In the genomic region with DNA sequence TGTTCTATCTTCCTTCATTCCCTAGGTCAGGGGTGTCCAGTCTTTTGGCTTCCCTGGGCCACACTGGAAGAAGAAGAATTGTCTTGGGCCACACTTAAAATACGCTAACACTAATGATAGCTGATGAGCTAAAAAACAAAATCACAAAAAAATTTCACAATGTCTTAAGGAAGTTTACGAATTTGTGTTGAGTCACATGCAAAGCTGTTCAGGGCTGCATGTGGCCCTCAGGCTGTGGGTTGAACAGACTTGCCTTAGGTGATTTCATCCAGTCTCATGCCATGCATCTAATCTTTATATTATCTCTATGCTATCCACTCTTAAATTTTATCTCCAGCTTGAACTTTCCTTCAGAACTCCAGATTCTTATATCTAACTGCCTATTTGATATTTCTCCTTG, we compare ENCODE assay signal across 26 cellular contexts.
A peak's percentile ranks its signal among the peaks of the same experiment; 100 is the strongest.
DNase-seq lines count a peak whose midpoint lies in the region; ATAC-seq and TF ChIP-seq lines count a peak whose summit lies in the region.
"Had no signal": no experiment of that assay in that cellular context is flagged by ENCODE, and none has a peak within 500 bp of the region (broad histone marks: within the 10 kb centered on the region; RNA-seq: fewer than 3 reads in every experiment).

No MANE protein-coding gene starts in this region.

- H3K9me3 ChIP-seq in breast epithelium (no peaks in the 10 kb centered on the region), left lung (no peaks in the 10 kb centered on the region)
- H3K9me3 ChIP-seq: MG63, SJSA1 had no signal

- H3K36me3 Mint-ChIP-seq in MCF 10A (ENCODE audit: insufficient read depth, unreplicated experiment), result no peaks in the 10 kb centered on the region
- no peaks in the 10 kb centered on the region for H3K36me3 Mint-ChIP-seq in effector memory CD8-positive, alpha-beta T cell (ENCODE audit: insufficient read depth)

- H3K4me3 Mint-ChIP-seq in MCF 10A (ENCODE audit: unreplicated experiment), result no peak overlapping the region
- H3K4me3 Mint-ChIP-seq in effector memory CD8-positive, alpha-beta T cell, result no peak overlapping the region

- no peak for TF ChIP-seq CTCF in MCF 10A (IDR thresholded peaks at IDR 0.05; ENCODE audit: unreplicated experiment)
- TF ChIP-seq CTCF in breast epithelium (IDR thresholded peaks at IDR 0.05), result no peak
- no peak for TF ChIP-seq CTCF in fibroblast of villous mesenchyme (IDR thresholded peaks at IDR 0.05; ENCODE audit: insufficient read depth, low read depth, low read length)
- no peak for TF ChIP-seq CTCF in left lung (IDR thresholded peaks at IDR 0.05)

- H3K4me1 ChIP-seq in breast epithelium, result no peaks in the 10 kb centered on the region
- H3K4me1 ChIP-seq in left lung, result no peaks in the 10 kb centered on the region
- H3K4me1 ChIP-seq: SJSA1 had no signal

- H3K4me3 ChIP-seq in breast epithelium (no peak overlapping the region), fibroblast of villous mesenchyme (ENCODE audit: low read depth, low read length) (no peak overlapping the region), left lung (no peak overlapping the region)
- H3K4me3 ChIP-seq: GM12878, K562, MG63, PC-9, SJSA1 had no signal

- no peaks in the 10 kb centered on the region for H3K9me3 Mint-ChIP-seq in MCF 10A (ENCODE audit: unreplicated experiment)
- peaks cover 9 to 18% of the 10 kb centered on the region in 2 donors for H3K9me3 Mint-ChIP-seq in effector memory CD8-positive, alpha-beta T cell

- H3K27ac ChIP-seq in breast epithelium (no peak overlapping the region), left lung (no peak overlapping the region)
- H3K27ac ChIP-seq: 22Rv1, PC-9, SJSA1 had no signal

- no TSS peak for BruUV-seq in MCF 10A (replicated peaks; lab: Mats Ljungman, UMichigan)

- DNase-seq in MCF 10A (ENCODE audit: unreplicated experiment), result peak; percentile 14
- no peak for DNase-seq in breast epithelium (ENCODE audit: low spot score in 2 of 2)
- peak; percentile 36 for DNase-seq in amniotic epithelial cell (ENCODE audit: low read depth)
- peak; percentile 40 for DNase-seq in fibroblast of villous mesenchyme (ENCODE audit: low read depth)
- DNase-seq in OCI-M1 (lab: John Stamatoyannopoulos, UW), result no peak
- no peak for DNase-seq in left lung
- no peak for DNase-seq in effector memory CD8-positive, alpha-beta T cell
- DNase-seq: DMS153; DND-41; GOT3; Kasumi-1; MG63; NCI-H1105 treated with DMSO at 0.1 percent for 48 hours; NCI-H146; NCI-H2029 treated with DMSO at 0.1 percent for 48 hours; NCI-H446 treated with DMSO at 0.1 percent for 48 hours; NCI-H526; NCI-H82; NK-92 treated with Interleukin-12 subunit alpha and Interleukin-12 subunit beta, amount 100 ng/mL, for 24 hours; PC-9; Right ventricle myocardium superior had no signal

- H3K27me3 Mint-ChIP-seq in MCF 10A (ENCODE audit: insufficient read depth, unreplicated experiment), result no peaks in the 10 kb centered on the region
- H3K27me3 Mint-ChIP-seq in effector memory CD8-positive, alpha-beta T cell, result no peaks in the 10 kb centered on the region

- no peak for ATAC-seq in left lung
- ATAC-seq in effector memory CD8-positive, alpha-beta T cell (replicated peaks), result no peak
- ATAC-seq: GM12878, HCT116, K562 had no signal

- POLR2A ChIA-PET in MCF 10A (lab: Yijun Ruan, JAX), result no interaction called here

- intact Hi-C loops in MCF 10A (cut with micrococcal nuclease), result no loop called here
- intact Hi-C loops in breast epithelium (cut with DNase I; ENCODE audit: low total_unique reads), result no loop called here
- intact Hi-C loops in left lung (cut with DNase I), result no loop called here

- H3K27me3 ChIP-seq in breast epithelium (no peaks in the 10 kb centered on the region), left lung (no peaks in the 10 kb centered on the region)
- H3K27me3 ChIP-seq: MG63, SJSA1 had no signal

- H3K36me3 ChIP-seq in breast epithelium (no peaks in the 10 kb centered on the region), left lung (no peaks in the 10 kb centered on the region)
- H3K36me3 ChIP-seq: MG63, SJSA1 had no signal

- TF ChIP-seq POLR2A in breast epithelium (IDR thresholded peaks at IDR 0.05), result no peak

- H3K27ac Mint-ChIP-seq in MCF 10A (ENCODE audit: low read depth, unreplicated experiment), result no peak overlapping the region
- no peak overlapping the region for H3K27ac Mint-ChIP-seq in effector memory CD8-positive, alpha-beta T cell

- H3K4me1 Mint-ChIP-seq in MCF 10A (ENCODE audit: insufficient read depth, unreplicated experiment), result peaks cover 16% of the 10 kb centered on the region
- H3K4me1 Mint-ChIP-seq in effector memory CD8-positive, alpha-beta T cell (ENCODE audit: low read depth in 2 of 2), result no peaks in the 10 kb centered on the region

- CTCF ChIA-PET in MCF 10A (lab: Yijun Ruan, JAX), result interaction anchor here (0.7 kb wide), 2 partner anchors 26 to 301 kb away, joined by 3 read pairs; no protein-coding TSS in a partner anchor

Comparison
In these comparisons a context has a peak if more than half of its experiments do, and no peak if none do; other contexts are left out.
1. DNase-seq: peak in MCF 10A (single experiment), amniotic epithelial cell (single experiment) and fibroblast of villous mesenchyme (single experiment); none in breast epithelium (0 of 2), OCI-M1 (single experiment), left lung (0 of 2) and effector memory CD8-positive, alpha-beta T cell (0 of 3).